7 cellular contexts compared by ENCODE assay signal in genomic region chr1:205229916-205230700, GRCh38. TPM values are rescaled to one million over a fixed set of nuclear protein-coding genes. Genes with fewer than 3 reads are reported as not detected.
DNase-seq lines count a peak whose midpoint lies in the region; ATAC-seq and TF ChIP-seq lines count a peak whose summit lies in the region.

No MANE protein-coding gene starts in this region.

- H3K9me2 ChIP-seq in OCI-LY1 (ENCODE audit: low read depth, low read length) = no peaks in the 10 kb centered on the region

- no peak overlapping the region for H2AFZ ChIP-seq in OCI-LY1 (ENCODE audit: low read length)

- no peak for TF ChIP-seq POLR2A in gastrocnemius medialis (IDR thresholded peaks at IDR 0.05)

- H3K4me1 ChIP-seq in OCI-LY1 (ENCODE audit: insufficient read depth, low read length, severe bottlenecking) (peaks cover 36% of the 10 kb centered on the region), gastrocnemius medialis (peaks cover 44 to 46% of the 10 kb centered on the region in 2 donors)

- H3F3A ChIP-seq in OCI-LY1 (ENCODE audit: insufficient read depth, low read length) = no peaks in the 10 kb centered on the region

- H3K4me3 ChIP-seq in OCI-LY1 (ENCODE audit: low read depth, low read length, poor library complexity, severe bottlenecking) (peak overlapping the region; percentile 12), dorsolateral prefrontal cortex (peak overlapping the region; percentile 33 to 90 (median 78)), gastrocnemius medialis (peak overlapping the region; percentile 49 to 71 (median 61))

- no peaks in the 10 kb centered on the region for H3K27me3 ChIP-seq in OCI-LY1 (ENCODE audit: insufficient read depth, low read length)
- no peaks in the 10 kb centered on the region for H3K27me3 ChIP-seq in dorsolateral prefrontal cortex
- H3K27me3 ChIP-seq in gastrocnemius medialis = no peaks in the 10 kb centered on the region

- no peaks in the 10 kb centered on the region for H3K36me3 ChIP-seq in OCI-LY1 (ENCODE audit: insufficient read depth, low read length)
- H3K36me3 ChIP-seq in gastrocnemius medialis = no peaks in the 10 kb centered on the region

- DNase-seq in GDM1 (lab: John Stamatoyannopoulos, UW) = peak; percentile 14
- peak in 1 of 10 donors; percentile 43 for DNase-seq in dorsolateral prefrontal cortex
- DNase-seq in gastrocnemius medialis = no peak
- no peak for DNase-seq in NCI-H187 (lab: John Stamatoyannopoulos, UW)
- DNase-seq in D341Med (ENCODE audit: low spot score) = no peak

- ATAC-seq in gastrocnemius medialis (peak; percentile 23 to 24), HG03135 (IDR thresholded peaks at IDR 0.05; ENCODE audit: unreplicated experiment) (no peak)

- in situ Hi-C loops in gastrocnemius medialis (cut with MboI; ENCODE audit: low sequenced_read_pairs in 4 of 4) = no loop called here

- no peaks in the 10 kb centered on the region for H4K20me1 ChIP-seq in OCI-LY1 (ENCODE audit: insufficient read depth, low read length)

- no peak overlapping the region for H3K27ac ChIP-seq in OCI-LY1 (ENCODE audit: low read depth, low read length, poor library complexity, severe bottlenecking)
- peak overlapping the region; percentile 58 to 100 (median 91) for H3K27ac ChIP-seq in dorsolateral prefrontal cortex
- peak overlapping the region; percentile 75 to 91 (median 84) for H3K27ac ChIP-seq in gastrocnemius medialis

- no peak overlapping the region; the same call in 1 of the 2 replicates for H3K9ac ChIP-seq in OCI-LY1 (ENCODE audit: low read length)

- no peaks in the 10 kb centered on the region for H3K79me2 ChIP-seq in OCI-LY1 (ENCODE audit: insufficient read depth, low read length)

- peak overlapping the region; percentile 48 for H3K4me2 ChIP-seq in OCI-LY1 (ENCODE audit: low read length)

- no peaks in the 10 kb centered on the region for H3K9me3 ChIP-seq in OCI-LY1 (ENCODE audit: low read length)
- H3K9me3 ChIP-seq in gastrocnemius medialis = no peaks in the 10 kb centered on the region

- TF ChIP-seq CTCF in OCI-LY1 (IDR thresholded peaks at IDR 0.05; ENCODE audit: low read length) (no peak), dorsolateral prefrontal cortex (IDR thresholded peaks at IDR 0.05 in 54 of 56, conservative IDR thresholded peaks at IDR 0.05 in 2 of 56; ENCODE audit: low read depth in 1 of 56, partially characterized antibody in 56 of 56) (no peak), gastrocnemius medialis (IDR thresholded peaks at IDR 0.05 in 4 of 5, conservative IDR thresholded peaks at IDR 0.05 in 1 of 5) (no peak)

- intact Hi-C loops in dorsolateral prefrontal cortex (cut with DNase I) = loop anchor here in 1 of 2 donors (1.0 kb wide), 1 partner anchor 26 kb away; no protein-coding TSS in a partner anchor
- intact Hi-C loops in gastrocnemius medialis (cut with DNase I; ENCODE audit: low total_unique reads) = loop anchor here (1.0 to 2.0 kb wide), 5 partner anchors 19 to 95 kb away; partner anchors contain the start of gene DSTYK

RNA-seq across cellular contexts. Expression of gene TMCC2, which starts 2.4 kb away (rescaled TPM):
- total RNA-seq in dorsolateral prefrontal cortex (100 to 1,000 TPM in 42 of 120 experiments, 10 to 100 TPM in 78; 52.9 to 143 (median 93.9) TPM), gastrocnemius medialis (1 to 10 TPM; 1.1 to 7.6 (median 5.6) TPM)

RNA-seq across cellular contexts. Expression of gene DSTYK, which starts 18.6 kb away (rescaled TPM):
- total RNA-seq in dorsolateral prefrontal cortex (10 to 100 TPM; 28.0 to 49.3 (median 39.9) TPM), gastrocnemius medialis (10 to 100 TPM; 12.2 to 15.8 (median 13.9) TPM)

Comparison
In these comparisons a context has a peak if more than half of its experiments do, and no peak if none do; other contexts are left out.
1. H3K4me3 ChIP-seq: peak in every context shown above with its lines; median percentile 78 in dorsolateral prefrontal cortex; 61 in gastrocnemius medialis; 12 in OCI-LY1.
2. RNA of gene TMCC2, which starts 2.4 kb away (total RNA-seq): 52.9 to 143 TPM in dorsolateral prefrontal cortex; 1.1 to 7.6 TPM in gastrocnemius medialis; every median in the first group is over 4 times any median in the second.